8 cellular contexts compared by ENCODE assay signal in the genomic region with DNA sequence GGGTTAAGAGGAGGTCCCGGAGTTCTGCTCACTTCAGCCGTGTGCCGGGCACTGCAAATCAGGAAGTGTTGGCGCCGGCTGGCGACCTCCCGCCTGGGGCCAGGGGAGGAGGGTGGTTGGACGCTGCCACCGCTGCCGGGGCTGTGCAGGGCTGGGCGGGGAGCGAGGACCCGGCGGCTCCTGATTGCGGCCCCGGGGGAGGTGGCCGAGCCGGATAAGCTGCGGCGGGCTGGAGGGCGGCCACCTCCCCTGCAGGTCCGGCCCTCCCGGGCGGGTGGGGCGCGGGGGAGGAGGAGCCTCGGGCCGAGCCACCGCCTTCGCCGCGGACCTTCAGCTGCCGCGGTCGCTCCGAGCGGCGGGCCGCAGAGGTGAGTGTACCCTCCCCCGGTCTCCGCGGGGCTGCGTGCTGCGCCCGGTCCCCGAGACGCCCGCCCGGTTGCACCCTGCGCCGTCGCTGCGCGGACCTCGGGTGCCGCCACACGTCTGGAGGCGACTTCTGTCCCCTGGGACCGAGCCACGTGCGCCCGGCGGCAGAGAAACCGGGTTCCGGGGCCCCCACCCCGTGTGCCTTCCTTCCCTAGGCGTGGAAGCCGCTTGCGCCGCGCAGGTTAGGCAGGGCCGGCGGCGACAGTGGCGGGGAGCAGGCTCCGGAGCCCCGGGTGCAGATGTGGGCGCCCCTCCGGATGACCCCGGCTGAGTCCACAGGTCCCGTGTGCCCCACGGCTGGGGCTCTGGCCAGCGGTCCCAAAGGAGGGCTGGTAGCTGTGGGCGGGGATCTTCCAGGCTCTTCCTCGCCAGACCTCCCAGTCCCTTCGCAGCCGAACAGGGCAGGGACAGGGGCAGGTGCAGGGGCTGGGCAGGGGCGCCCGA. TPM values are rescaled to one million over a fixed set of nuclear protein-coding genes. Genes with fewer than 3 reads are reported as not detected.
DNase-seq lines count a peak whose midpoint lies in the region; ATAC-seq and TF ChIP-seq lines count a peak whose summit lies in the region.

A gene with protein sequence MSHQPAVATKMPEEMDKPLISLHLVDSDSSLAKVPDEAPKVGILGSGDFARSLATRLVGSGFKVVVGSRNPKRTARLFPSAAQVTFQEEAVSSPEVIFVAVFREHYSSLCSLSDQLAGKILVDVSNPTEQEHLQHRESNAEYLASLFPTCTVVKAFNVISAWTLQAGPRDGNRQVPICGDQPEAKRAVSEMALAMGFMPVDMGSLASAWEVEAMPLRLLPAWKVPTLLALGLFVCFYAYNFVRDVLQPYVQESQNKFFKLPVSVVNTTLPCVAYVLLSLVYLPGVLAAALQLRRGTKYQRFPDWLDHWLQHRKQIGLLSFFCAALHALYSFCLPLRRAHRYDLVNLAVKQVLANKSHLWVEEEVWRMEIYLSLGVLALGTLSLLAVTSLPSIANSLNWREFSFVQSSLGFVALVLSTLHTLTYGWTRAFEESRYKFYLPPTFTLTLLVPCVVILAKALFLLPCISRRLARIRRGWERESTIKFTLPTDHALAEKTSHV (plus strand): TSS at position 314 of the 870 bp plus-strand sequence. CDS start 7,179 bp downstream, outside the sequence.

- no peaks in the 10 kb centered on the region for H3K4me1 ChIP-seq in neuron (ENCODE audit: insufficient read depth, low read length)

- H3K27me3 ChIP-seq in WERI-Rb-1 (ENCODE audit: insufficient read depth, low read depth, severe bottlenecking) = no peaks in the 10 kb centered on the region
- peaks cover 62% of the 10 kb centered on the region for H3K27me3 ChIP-seq in neuron (ENCODE audit: insufficient read depth, low read length)

- H3K4me3 ChIP-seq in WERI-Rb-1 (ENCODE audit: low read depth, low read length) = peak within 1 kb of the TSS; percentile 88
- peak within 1 kb of the TSS; percentile 19 for H3K4me3 ChIP-seq in neuron (ENCODE audit: low read length)

- peak within 1 kb of the TSS; percentile 43 for H2AFZ ChIP-seq in neuron (ENCODE audit: low read depth, low read length)

- H3K9me3 ChIP-seq in WERI-Rb-1 (ENCODE audit: severe bottlenecking) (no peaks in the 10 kb centered on the region), neuron (ENCODE audit: low read length) (no peaks in the 10 kb centered on the region)

- H3K36me3 ChIP-seq in WERI-Rb-1 = no peaks in the 10 kb centered on the region
- H3K36me3 ChIP-seq in neuron (ENCODE audit: insufficient read depth, low read length) = no peaks in the 10 kb centered on the region

- peak; percentile 56 for DNase-seq in Ammon's horn (ENCODE audit: low spot score)
- DNase-seq in NAMALWA (ENCODE audit: low spot score) = peak; percentile 41
- peak; percentile 90 for DNase-seq in WERI-Rb-1
- DNase-seq in glomerular endothelial cell (ENCODE audit: extremely low read depth, low read depth, low spot score) = no peak
- no peak for DNase-seq in DMS114 treated with DMSO at 0.1 percent for 48 hours (lab: John Stamatoyannopoulos, UW; ENCODE audit: unreplicated experiment)

- peak; percentile 87 for ATAC-seq in GM18502 (IDR thresholded peaks at IDR 0.05; ENCODE audit: poor library complexity, unreplicated experiment)
- peak; percentile 82 for ATAC-seq in HG02678 (IDR thresholded peaks at IDR 0.05; ENCODE audit: unreplicated experiment)

- H3K27ac ChIP-seq in WERI-Rb-1 = peak within 1 kb of the TSS; percentile 72

- TF ChIP-seq CTCF in WERI-Rb-1 (IDR thresholded peaks at IDR 0.05; ENCODE audit: low read depth, low read length) = no peak

RNA-seq across cellular contexts. Expression of the gene that starts here (rescaled TPM):
- 17.4 and 23.8 TPM in 2 replicates for total RNA-seq in glomerular endothelial cell

Comparison
In these comparisons a context has a peak if more than half of its experiments do, and no peak if none do; other contexts are left out.
1. DNase-seq: peak in Ammon's horn (single experiment), NAMALWA (single experiment) and WERI-Rb-1 (single experiment); none in glomerular endothelial cell (single experiment) and DMS114 treated with DMSO at 0.1 percent for 48 hours (single experiment).